Comparison of ENCODE assay signal across 8 cellular contexts in the genomic region with DNA sequence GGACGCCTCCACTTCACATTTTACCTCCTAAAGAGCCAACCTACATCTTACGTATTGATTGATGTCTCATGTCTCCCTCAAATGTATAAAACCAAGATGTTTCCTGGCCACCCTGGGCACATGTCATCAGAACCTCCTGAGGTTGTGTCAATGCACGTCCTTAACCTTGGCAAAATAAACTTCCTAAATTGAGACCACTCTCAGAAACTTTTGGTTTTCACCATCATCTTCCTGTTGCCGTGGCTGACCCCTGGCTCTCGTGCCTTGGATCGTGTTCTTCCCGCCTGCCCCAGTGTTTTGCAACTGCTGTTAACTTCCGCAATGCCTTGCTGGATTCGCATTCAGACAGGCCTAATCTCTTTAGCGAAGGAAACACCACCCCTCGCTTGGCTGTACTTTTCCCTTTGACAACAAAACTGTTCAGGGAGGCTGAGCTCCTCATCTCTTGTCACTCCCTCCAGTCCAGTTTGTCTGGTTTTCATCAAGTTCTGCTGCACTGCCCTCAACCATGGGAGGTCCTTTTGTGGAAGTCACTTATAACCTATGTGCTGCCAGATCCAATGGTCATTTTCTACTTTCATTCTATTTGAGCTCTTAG. TPM values are rescaled to one million over a fixed set of nuclear protein-coding genes. Genes with fewer than 3 reads are reported as not detected.
DNase-seq lines count a peak whose midpoint lies in the region; ATAC-seq lines count a peak whose summit lies in the region.

No MANE protein-coding gene starts in this region.

- H3K4me3 ChIP-seq in iPS-15b (ENCODE audit: low read depth, low read length) = peak overlapping the region; percentile 75

- H3K36me3 ChIP-seq in iPS-15b (ENCODE audit: control insufficient read depth, insufficient read depth, low read length) = no peaks in the 10 kb centered on the region

- H3K4me1 Mint-ChIP-seq in IgD-negative memory B cell = peaks cover 34 to 44% (median 36%) of the 10 kb centered on the region in 3 donors
- H3K4me1 Mint-ChIP-seq in activated CD8-positive, alpha-beta T cell treated with anti-CD3 and anti-CD28 coated beads, Interleukin-2, amount 10 ng/mL, durations not matched to agents 7 days and 5 days (ENCODE audit: low read depth) = peaks cover 39% of the 10 kb centered on the region
- peaks cover 38% of the 10 kb centered on the region for H3K4me1 Mint-ChIP-seq in stimulated activated effector memory CD8-positive, alpha-beta T cell treated with anti-CD3 and anti-CD28 coated beads, Interleukin-12 subunit alpha, Interleukin-12 subunit beta, amount 100 ng/mL, for 72 hours

- H3K9me3 ChIP-seq in iPS-15b (ENCODE audit: control insufficient read depth, insufficient read depth, low read length) = no peaks in the 10 kb centered on the region

- H3K9ac ChIP-seq in iPS-15b (ENCODE audit: low read depth, low read length) = no peak overlapping the region

- H3K36me3 Mint-ChIP-seq in IgD-negative memory B cell = peaks cover 3% of the 10 kb centered on the region
- H3K36me3 Mint-ChIP-seq in activated CD8-positive, alpha-beta T cell treated with anti-CD3 and anti-CD28 coated beads, Interleukin-2, amount 10 ng/mL, durations not matched to agents 7 days and 5 days (ENCODE audit: low read depth) = peaks cover 17% of the 10 kb centered on the region
- peaks cover 30% of the 10 kb centered on the region for H3K36me3 Mint-ChIP-seq in stimulated activated effector memory CD8-positive, alpha-beta T cell treated with anti-CD3 and anti-CD28 coated beads, Interleukin-12 subunit alpha, Interleukin-12 subunit beta, amount 100 ng/mL, for 72 hours

- no peaks in the 10 kb centered on the region for H3K27me3 Mint-ChIP-seq in IgD-negative memory B cell
- H3K27me3 Mint-ChIP-seq in activated CD8-positive, alpha-beta T cell treated with anti-CD3 and anti-CD28 coated beads, Interleukin-2, amount 10 ng/mL, durations not matched to agents 7 days and 5 days (ENCODE audit: low read depth) = peaks cover 4% of the 10 kb centered on the region

- H3K4me3 Mint-ChIP-seq in IgD-negative memory B cell = peak overlapping the region; percentile 79 to 92 (median 86)
- peak overlapping the region; percentile 92 for H3K4me3 Mint-ChIP-seq in activated CD8-positive, alpha-beta T cell treated with anti-CD3 and anti-CD28 coated beads, Interleukin-2, amount 10 ng/mL, durations not matched to agents 7 days and 5 days
- peak overlapping the region; percentile 85 for H3K4me3 Mint-ChIP-seq in stimulated activated effector memory CD8-positive, alpha-beta T cell treated with anti-CD3 and anti-CD28 coated beads, Interleukin-12 subunit alpha, Interleukin-12 subunit beta, amount 100 ng/mL, for 72 hours

- peaks cover 0 to 2% (median 0%) of the 10 kb centered on the region in 3 donors for H3K9me3 Mint-ChIP-seq in IgD-negative memory B cell
- no peaks in the 10 kb centered on the region for H3K9me3 Mint-ChIP-seq in activated CD8-positive, alpha-beta T cell treated with anti-CD3 and anti-CD28 coated beads, Interleukin-2, amount 10 ng/mL, durations not matched to agents 7 days and 5 days (ENCODE audit: insufficient read depth)
- no peaks in the 10 kb centered on the region for H3K9me3 Mint-ChIP-seq in stimulated activated effector memory CD8-positive, alpha-beta T cell treated with anti-CD3 and anti-CD28 coated beads, Interleukin-12 subunit alpha, Interleukin-12 subunit beta, amount 100 ng/mL, for 72 hours

- H3K27me3 ChIP-seq in iPS-15b (ENCODE audit: control insufficient read depth, insufficient read depth, low read length) = peaks cover 16% of the 10 kb centered on the region

- DNase-seq in activated CD8-positive, alpha-beta T cell treated with anti-CD3 and anti-CD28 coated beads, Interleukin-2, amount 10 ng/mL, durations not matched to agents 7 days and 5 days = no peak
- no peak for DNase-seq in stimulated activated effector memory CD8-positive, alpha-beta T cell treated with anti-CD3 and anti-CD28 coated beads, Interleukin-12 subunit alpha, Interleukin-12 subunit beta, amount 100 ng/mL, for 72 hours (ENCODE audit: low spot score in 2 of 2)
- DNase-seq in NCI-H2196 (lab: John Stamatoyannopoulos, UW; ENCODE audit: unreplicated experiment) (no peak), glomerular visceral epithelial cell (ENCODE audit: extremely low spot score) (no peak)
- no peak for DNase-seq in stimulated activated CD4-positive, alpha-beta T cell treated with anti-CD3 and anti-CD28 coated beads, Interleukin-12 subunit alpha, Interleukin-12 subunit beta, amount 100 ng/mL, for 4 hours

- peak overlapping the region; percentile 86 to 97 (median 97) for H3K27ac Mint-ChIP-seq in IgD-negative memory B cell
- H3K27ac Mint-ChIP-seq in activated CD8-positive, alpha-beta T cell treated with anti-CD3 and anti-CD28 coated beads, Interleukin-2, amount 10 ng/mL, durations not matched to agents 7 days and 5 days = peak overlapping the region; percentile 81
- H3K27ac Mint-ChIP-seq in stimulated activated effector memory CD8-positive, alpha-beta T cell treated with anti-CD3 and anti-CD28 coated beads, Interleukin-12 subunit alpha, Interleukin-12 subunit beta, amount 100 ng/mL, for 72 hours = peak overlapping the region; percentile 81

- peaks cover 9% of the 10 kb centered on the region for H3K4me1 ChIP-seq in iPS-15b (ENCODE audit: control insufficient read depth, insufficient read depth, low read length)

- CTCF ChIA-PET in activated CD8-positive, alpha-beta T cell treated with anti-CD3 and anti-CD28 coated beads, Interleukin-2, amount 10 ng/mL, durations not matched to agents 7 days and 5 days (lab: Charles Lee) = no interaction called here

- no peak for ATAC-seq in activated CD8-positive, alpha-beta T cell treated with anti-CD3 and anti-CD28 coated beads, Interleukin-2, amount 10 ng/mL, durations not matched to agents 7 days and 5 days
- no peak for ATAC-seq in stimulated activated effector memory CD8-positive, alpha-beta T cell treated with anti-CD3 and anti-CD28 coated beads, Interleukin-12 subunit alpha, Interleukin-12 subunit beta, amount 100 ng/mL, for 72 hours
- no peak for ATAC-seq in GM18511 (IDR thresholded peaks at IDR 0.05; ENCODE audit: unreplicated experiment)

- POLR2A ChIA-PET in activated CD8-positive, alpha-beta T cell treated with anti-CD3 and anti-CD28 coated beads, Interleukin-2, amount 10 ng/mL, durations not matched to agents 7 days and 5 days (lab: Charles Lee) = no interaction called here

RNA-seq across cellular contexts. Expression of gene DAP, which starts 1.2 kb away (rescaled TPM):
- 105 TPM for polyA plus RNA-seq in IgD-negative memory B cell
- 10 to 100 TPM; 61.0 to 61.2 TPM for total RNA-seq in activated CD8-positive, alpha-beta T cell treated with anti-CD3 and anti-CD28 coated beads, Interleukin-2, amount 10 ng/mL, durations not matched to agents 7 days and 5 days
